In the genomic region with DNA sequence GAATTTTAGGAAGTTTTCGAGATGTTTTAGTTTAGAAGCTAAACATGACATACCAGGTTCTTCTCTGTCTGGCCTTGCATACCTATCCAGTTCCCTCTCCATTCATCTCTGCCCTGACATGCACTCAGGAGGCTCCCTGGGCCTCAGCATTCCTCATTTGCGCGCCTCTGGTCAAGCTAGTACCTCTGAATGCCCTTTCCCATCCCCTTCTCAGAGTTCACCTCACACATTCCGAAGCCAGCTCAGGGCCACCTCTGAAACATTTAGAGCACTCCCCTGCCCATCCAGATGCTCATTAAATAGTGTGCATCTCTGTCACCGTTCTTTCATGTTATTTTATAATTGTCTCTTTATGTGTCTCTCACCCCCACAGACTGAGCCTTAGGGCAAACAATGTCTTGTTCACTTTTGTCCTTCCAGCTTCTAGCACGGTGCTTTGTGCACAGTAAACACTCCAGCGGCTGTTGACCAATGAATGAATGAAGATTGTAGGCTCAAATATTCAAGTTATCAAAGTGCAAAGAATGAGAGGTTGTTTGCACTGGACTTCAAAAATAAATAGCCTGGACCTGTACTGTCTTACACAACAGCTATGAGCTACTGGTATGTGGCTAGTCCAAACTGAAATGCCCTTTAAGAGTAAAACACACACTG, we compare ENCODE assay signal across 1 cellular context.
TF ChIP-seq lines count a peak whose summit lies in the region.

No MANE protein-coding gene starts in this region.

TF ChIP-seq in HepG2, 621 proteins besides CTCF, POLR2A, EP300 and RAD21 (continued from another document and continues in another):
- TF ChIP-seq ZNF513 (CRISPR knock-in tag; conservative IDR thresholded peaks at IDR 0.05) (no peak), ZNF879 (CRISPR knock-in tag; IDR thresholded peaks at IDR 0.05) (no peak), MXD1 (CRISPR knock-in tag; IDR thresholded peaks at IDR 0.05) (no peak), CHCHD3 (CRISPR knock-in tag; IDR thresholded peaks at IDR 0.05) (no peak), PHF5A (CRISPR knock-in tag; IDR thresholded peaks at IDR 0.05; ENCODE audit: low read depth, unreplicated experiment) (peak; percentile 58), GLMP (CRISPR knock-in tag; IDR thresholded peaks at IDR 0.05; ENCODE audit: borderline replicate concordance) (no peak), ZNF441 (CRISPR knock-in tag; IDR thresholded peaks at IDR 0.05; ENCODE audit: borderline replicate concordance) (no peak), NAIF1 (CRISPR knock-in tag; IDR thresholded peaks at IDR 0.05; ENCODE audit: borderline replicate concordance) (no peak), KAT7 (CRISPR knock-in tag; IDR thresholded peaks at IDR 0.05; ENCODE audit: borderline replicate concordance) (no peak), ZKSCAN1 (IDR thresholded peaks at IDR 0.05; ENCODE audit: low read length) (no peak), SOX6 (IDR thresholded peaks at IDR 0.05) (no peak), SOX6 (CRISPR knock-in tag; IDR thresholded peaks at IDR 0.05) (peak; percentile 100), PRDM15 (CRISPR knock-in tag; IDR thresholded peaks at IDR 0.05) (peak; percentile 31; the same call in 1 of the 2 replicates), ZNF639 (CRISPR knock-in tag; conservative IDR thresholded peaks at IDR 0.05) (0 out of 2 replicates have a peak, but pooled peaks have one; percentile 17), SALL2 (CRISPR knock-in tag; IDR thresholded peaks at IDR 0.05) (peak; percentile 49; the same call in 1 of the 2 replicates), MAZ (IDR thresholded peaks at IDR 0.05; ENCODE audit: borderline replicate concordance, low read depth, low read length) (0 out of 2 replicates have a peak, but pooled peaks have one; percentile 31), MAZ (CRISPR knock-in tag; IDR thresholded peaks at IDR 0.05; ENCODE audit: low read depth) (no peak; the same call in 1 of the 2 replicates), TEAD2 (CRISPR knock-in tag; IDR thresholded peaks at IDR 0.05) (no peak), ARNT (IDR thresholded peaks at IDR 0.05) (no peak), KLF15 (CRISPR knock-in tag; IDR thresholded peaks at IDR 0.05; ENCODE audit: borderline replicate concordance) (no peak), ZNF124 (CRISPR knock-in tag; IDR thresholded peaks at IDR 0.05) (no peak; the same call in 1 of the 2 replicates), PBX3 (CRISPR knock-in tag; IDR thresholded peaks at IDR 0.05; ENCODE audit: borderline replicate concordance) (no peak), ZBTB20 (CRISPR knock-in tag; IDR thresholded peaks at IDR 0.05; ENCODE audit: borderline replicate concordance, low read depth) (peak; percentile 93; the same call in 1 of the 2 replicates), ZNF549 (CRISPR knock-in tag; IDR thresholded peaks at IDR 0.05) (no peak), RNF219 (CRISPR knock-in tag; IDR thresholded peaks at IDR 0.05) (peak; percentile 55; the same call in 1 of the 2 replicates), ZNF317 (CRISPR knock-in tag; IDR thresholded peaks at IDR 0.05) (0 out of 2 replicates have a peak, but pooled peaks have one; percentile 39), PHB2 (IDR thresholded peaks at IDR 0.05; ENCODE audit: partially characterized antibody) (no peak)
- TF ChIP-seq, protein P1, sequence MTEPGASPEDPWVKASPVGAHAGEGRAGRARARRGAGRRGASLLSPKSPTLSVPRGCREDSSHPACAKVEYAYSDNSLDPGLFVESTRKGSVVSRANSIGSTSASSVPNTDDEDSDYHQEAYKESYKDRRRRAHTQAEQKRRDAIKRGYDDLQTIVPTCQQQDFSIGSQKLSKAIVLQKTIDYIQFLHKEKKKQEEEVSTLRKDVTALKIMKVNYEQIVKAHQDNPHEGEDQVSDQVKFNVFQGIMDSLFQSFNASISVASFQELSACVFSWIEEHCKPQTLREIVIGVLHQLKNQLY (CRISPR knock-in tag; IDR thresholded peaks at IDR 0.05): peak; percentile 79
- TF ChIP-seq, protein P2, sequence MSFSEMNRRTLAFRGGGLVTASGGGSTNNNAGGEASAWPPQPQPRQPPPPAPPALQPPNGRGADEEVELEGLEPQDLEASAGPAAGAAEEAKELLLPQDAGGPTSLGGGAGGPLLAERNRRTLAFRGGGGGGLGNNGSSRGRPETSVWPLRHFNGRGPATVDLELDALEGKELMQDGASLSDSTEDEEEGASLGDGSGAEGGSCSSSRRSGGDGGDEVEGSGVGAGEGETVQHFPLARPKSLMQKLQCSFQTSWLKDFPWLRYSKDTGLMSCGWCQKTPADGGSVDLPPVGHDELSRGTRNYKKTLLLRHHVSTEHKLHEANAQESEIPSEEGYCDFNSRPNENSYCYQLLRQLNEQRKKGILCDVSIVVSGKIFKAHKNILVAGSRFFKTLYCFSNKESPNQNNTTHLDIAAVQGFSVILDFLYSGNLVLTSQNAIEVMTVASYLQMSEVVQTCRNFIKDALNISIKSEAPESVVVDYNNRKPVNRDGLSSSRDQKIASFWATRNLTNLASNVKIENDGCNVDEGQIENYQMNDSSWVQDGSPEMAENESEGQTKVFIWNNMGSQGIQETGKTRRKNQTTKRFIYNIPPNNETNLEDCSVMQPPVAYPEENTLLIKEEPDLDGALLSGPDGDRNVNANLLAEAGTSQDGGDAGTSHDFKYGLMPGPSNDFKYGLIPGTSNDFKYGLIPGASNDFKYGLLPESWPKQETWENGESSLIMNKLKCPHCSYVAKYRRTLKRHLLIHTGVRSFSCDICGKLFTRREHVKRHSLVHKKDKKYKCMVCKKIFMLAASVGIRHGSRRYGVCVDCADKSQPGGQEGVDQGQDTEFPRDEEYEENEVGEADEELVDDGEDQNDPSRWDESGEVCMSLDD (CRISPR knock-in tag; IDR thresholded peaks at IDR 0.05; ENCODE audit: borderline replicate concordance): 0 out of 2 replicates have a peak, but pooled peaks have one; percentile 25
- TF ChIP-seq, protein P3, sequence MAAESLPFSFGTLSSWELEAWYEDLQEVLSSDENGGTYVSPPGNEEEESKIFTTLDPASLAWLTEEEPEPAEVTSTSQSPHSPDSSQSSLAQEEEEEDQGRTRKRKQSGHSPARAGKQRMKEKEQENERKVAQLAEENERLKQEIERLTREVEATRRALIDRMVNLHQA (CRISPR knock-in tag; IDR thresholded peaks at IDR 0.05): no peak
- TF ChIP-seq, protein P4, sequence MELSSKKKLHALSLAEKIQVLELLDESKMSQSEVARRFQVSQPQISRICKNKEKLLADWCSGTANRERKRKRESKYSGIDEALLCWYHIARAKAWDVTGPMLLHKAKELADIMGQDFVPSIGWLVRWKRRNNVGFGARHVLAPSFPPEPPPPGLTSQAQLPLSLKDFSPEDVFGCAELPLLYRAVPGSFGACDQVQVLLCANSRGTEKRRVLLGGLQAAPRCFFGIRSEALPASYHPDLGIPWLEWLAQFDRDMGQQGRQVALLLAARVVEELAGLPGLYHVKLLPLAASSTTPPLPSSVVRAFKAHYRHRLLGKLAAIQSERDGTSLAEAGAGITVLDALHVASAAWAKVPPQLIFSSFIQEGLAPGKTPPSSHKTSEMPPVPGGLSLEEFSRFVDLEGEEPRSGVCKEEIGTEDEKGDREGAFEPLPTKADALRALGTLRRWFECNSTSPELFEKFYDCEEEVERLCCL (CRISPR knock-in tag; IDR thresholded peaks at IDR 0.05; ENCODE audit: borderline replicate concordance): no peak
- TF ChIP-seq, protein P5, sequence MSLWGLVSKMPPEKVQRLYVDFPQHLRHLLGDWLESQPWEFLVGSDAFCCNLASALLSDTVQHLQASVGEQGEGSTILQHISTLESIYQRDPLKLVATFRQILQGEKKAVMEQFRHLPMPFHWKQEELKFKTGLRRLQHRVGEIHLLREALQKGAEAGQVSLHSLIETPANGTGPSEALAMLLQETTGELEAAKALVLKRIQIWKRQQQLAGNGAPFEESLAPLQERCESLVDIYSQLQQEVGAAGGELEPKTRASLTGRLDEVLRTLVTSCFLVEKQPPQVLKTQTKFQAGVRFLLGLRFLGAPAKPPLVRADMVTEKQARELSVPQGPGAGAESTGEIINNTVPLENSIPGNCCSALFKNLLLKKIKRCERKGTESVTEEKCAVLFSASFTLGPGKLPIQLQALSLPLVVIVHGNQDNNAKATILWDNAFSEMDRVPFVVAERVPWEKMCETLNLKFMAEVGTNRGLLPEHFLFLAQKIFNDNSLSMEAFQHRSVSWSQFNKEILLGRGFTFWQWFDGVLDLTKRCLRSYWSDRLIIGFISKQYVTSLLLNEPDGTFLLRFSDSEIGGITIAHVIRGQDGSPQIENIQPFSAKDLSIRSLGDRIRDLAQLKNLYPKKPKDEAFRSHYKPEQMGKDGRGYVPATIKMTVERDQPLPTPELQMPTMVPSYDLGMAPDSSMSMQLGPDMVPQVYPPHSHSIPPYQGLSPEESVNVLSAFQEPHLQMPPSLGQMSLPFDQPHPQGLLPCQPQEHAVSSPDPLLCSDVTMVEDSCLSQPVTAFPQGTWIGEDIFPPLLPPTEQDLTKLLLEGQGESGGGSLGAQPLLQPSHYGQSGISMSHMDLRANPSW (CRISPR knock-in tag; IDR thresholded peaks at IDR 0.05; ENCODE audit: borderline replicate concordance): peak; percentile 74; the same call in 1 of the 2 replicates
